8 cellular contexts compared by ENCODE assay signal in genomic region chr2:111526041-111526639, GRCh38.
DNase-seq lines count a peak whose midpoint lies in the region; ATAC-seq, FAIRE-seq and TF ChIP-seq lines count a peak whose summit lies in the region.
"Not testable (repeated sequence)": the region's sequence is repeated elsewhere in the genome, so short reads cannot be mapped to it uniquely, and the experiment has no call there.

No MANE protein-coding gene starts in this region.

- H3K79me2 ChIP-seq in smooth muscle cell (ENCODE audit: low read depth), result not testable (repeated sequence)

- not testable (repeated sequence) for H3K27me3 Mint-ChIP-seq in activated B cell treated with CpG ODN at 0.5 μM for 24 hours, memory B cell

- H3K4me2 ChIP-seq in A549, result peak overlapping the region; percentile 34; the same call in 1 of the 3 replicates
- H3K4me2 ChIP-seq in smooth muscle cell, result not testable (repeated sequence)

- not testable (repeated sequence) for H3K36me3 ChIP-seq in heart left ventricle; smooth muscle cell (ENCODE audit: low read depth)

- CTCF ChIA-PET in A549 (lab: Yijun Ruan, JAX); activated B cell treated with CpG ODN at 0.5 μM for 24 hours (lab: Charles Lee): not testable (repeated sequence)

- 0 out of 6 replicates have a peak overlapping the region, but pooled peaks of 1 of the 2 experiments have one; percentile 40 for H3K27ac ChIP-seq in A549
- H3K27ac ChIP-seq in heart left ventricle, result not testable (repeated sequence)
- H3K27ac ChIP-seq in smooth muscle cell (ENCODE audit: low read depth), result peak overlapping the region; percentile 31

- not testable (repeated sequence) for DNase-seq in A549 (ENCODE audit: low read depth in 1 of 2, low spot score in 1 of 2); activated B cell treated with CpG ODN at 0.5 μM for 24 hours; heart left ventricle; memory B cell (ENCODE audit: low spot score in 2 of 2); smooth muscle cell (lab: John Stamatoyannopoulos, UW; ENCODE audit: unreplicated experiment)
- peak; percentile 6 for DNase-seq in HCEC 1CT
- peak; percentile 11 for DNase-seq in NCI-H82 (lab: John Stamatoyannopoulos, UW)

- H3K36me3 Mint-ChIP-seq in activated B cell treated with CpG ODN at 0.5 μM for 24 hours (ENCODE audit: low read depth); memory B cell: not testable (repeated sequence)

- intact Hi-C loops in activated B cell treated with CpG ODN at 0.5 μM for 24 hours (cut with micrococcal nuclease); heart left ventricle (cut with DNase I): not testable (repeated sequence)

- H3K27ac Mint-ChIP-seq in activated B cell treated with CpG ODN at 0.5 μM for 24 hours, memory B cell: not testable (repeated sequence)

- H3K9me3 Mint-ChIP-seq in activated B cell treated with CpG ODN at 0.5 μM for 24 hours, memory B cell: not testable (repeated sequence)

- not testable (repeated sequence) for H3K4me3 Mint-ChIP-seq in activated B cell treated with CpG ODN at 0.5 μM for 24 hours, memory B cell

- not testable (repeated sequence) for TF ChIP-seq CTCF in A549 (IDR thresholded peaks at IDR 0.05); activated B cell treated with CpG ODN at 0.5 μM for 24 hours (IDR thresholded peaks at IDR 0.05); heart left ventricle (IDR thresholded peaks at IDR 0.05); smooth muscle cell (IDR thresholded peaks at IDR 0.05; ENCODE audit: borderline replicate concordance, insufficient read depth, poor library complexity, severe bottlenecking)

- FAIRE-seq in A549 (lab: Jason Lieb, UNC), result not testable (repeated sequence)

- H4K20me1 ChIP-seq in smooth muscle cell (ENCODE audit: low read depth), result not testable (repeated sequence)

- H3K9me3 ChIP-seq in A549; heart left ventricle; smooth muscle cell (replicated peaks; ENCODE audit: low read depth): not testable (repeated sequence)

- H3F3A ChIP-seq in smooth muscle cell (ENCODE audit: low read depth), result not testable (repeated sequence)

- not testable (repeated sequence) for H3K4me1 Mint-ChIP-seq in activated B cell treated with CpG ODN at 0.5 μM for 24 hours, memory B cell

- POLR2A ChIA-PET in A549 (lab: Yijun Ruan, JAX); activated B cell treated with CpG ODN at 0.5 μM for 24 hours (lab: Charles Lee): not testable (repeated sequence)

- ATAC-seq in A549 (peak in 1 of 2 experiments; percentile 63; a peak in 3 of 6 replicates), activated B cell treated with CpG ODN at 0.5 μM for 24 hours (ENCODE audit: low read depth) (peak; percentile 45), esophagus mucosa (peak; percentile 59), heart left ventricle (peak in 3 of 4 donors; percentile 40 to 66 (median 48)), memory B cell (ENCODE audit: low read depth) (peak; percentile 45)

- not testable (repeated sequence) for H3K4me3 ChIP-seq in A549, heart left ventricle, smooth muscle cell

- not testable (repeated sequence) for TF ChIP-seq RAD21 in A549 (conservative IDR thresholded peaks at IDR 0.05 in 1 of 2, IDR thresholded peaks at IDR 0.05 in 1 of 2)

- not testable (repeated sequence) for H3K27me3 ChIP-seq in heart left ventricle; smooth muscle cell (ENCODE audit: low read depth)

- 62% methylated on average over 7 of the region's 7 CpGs for WGBS in A549 (ENCODE audit: missing lambda C conversion rate)
- WGBS in heart left ventricle, 4 donors, result 83 to 100% (median 91%) methylated on average over 1 to 7 of the region's 7 CpGs
- 65% methylated on average over 7 of the region's 7 CpGs for WGBS in smooth muscle cell (ENCODE audit: low lambda C conversion rate)

- TF ChIP-seq EP300 in A549 (IDR thresholded peaks at IDR 0.05), result not testable (repeated sequence)

- TF ChIP-seq POLR2A in A549 (IDR thresholded peaks at IDR 0.05; ENCODE audit: low read length); heart left ventricle (IDR thresholded peaks at IDR 0.05): not testable (repeated sequence)

- H2AFZ ChIP-seq in smooth muscle cell (ENCODE audit: low read depth), result not testable (repeated sequence)

- H3K4me1 ChIP-seq in A549; heart left ventricle; smooth muscle cell (ENCODE audit: low read depth): not testable (repeated sequence)

- not testable (repeated sequence) for H3K9ac ChIP-seq in smooth muscle cell (ENCODE audit: low read depth)
